17 cellular contexts compared by ENCODE assay signal in genomic region chr2:187527262-187527661, GRCh38. TPM values are rescaled to one million over a fixed set of nuclear protein-coding genes. Genes with fewer than 3 reads are reported as not detected.
DNase-seq lines count a peak whose midpoint lies in the region; ATAC-seq and TF ChIP-seq lines count a peak whose summit lies in the region.
"Had no signal": no experiment of that assay in that cellular context is flagged by ENCODE, and none has a peak within 500 bp of the region (broad histone marks: within the 10 kb centered on the region; RNA-seq: fewer than 3 reads in every experiment).

No MANE protein-coding gene starts in this region.

- H3K4me1 Mint-ChIP-seq in endothelial cell (ENCODE audit: unreplicated experiment): peaks cover 42% of the 10 kb centered on the region
- H3K4me1 Mint-ChIP-seq: activated B cell treated with CpG ODN at 0.5 μM for 24 hours; CD4-positive, alpha-beta memory T cell; central memory CD8-positive, alpha-beta T cell had no signal

- H3K36me3 Mint-ChIP-seq in endothelial cell (ENCODE audit: low read depth, unreplicated experiment): peaks cover 53% of the 10 kb centered on the region
- H3K36me3 Mint-ChIP-seq: CD4-positive, alpha-beta memory T cell had no signal

- peak overlapping the region; percentile 17 for H3K4me3 Mint-ChIP-seq in endothelial cell (ENCODE audit: unreplicated experiment)
- H3K4me3 Mint-ChIP-seq: activated B cell treated with CpG ODN at 0.5 μM for 24 hours; activated T-cell treated with anti-CD3 and anti-CD28 coated beads, Interleukin-2, amount 50 U/mL, for 24 hours; CD4-positive, alpha-beta memory T cell; central memory CD8-positive, alpha-beta T cell had no signal

- no peaks in the 10 kb centered on the region for H3K9me3 Mint-ChIP-seq in endothelial cell (ENCODE audit: unreplicated experiment)
- H3K9me3 Mint-ChIP-seq: activated B cell treated with CpG ODN at 0.5 μM for 24 hours; activated T-cell treated with anti-CD3 and anti-CD28 coated beads, Interleukin-2, amount 50 U/mL, for 24 hours; CD4-positive, alpha-beta memory T cell had no signal

- H3K27me3 Mint-ChIP-seq in endothelial cell (ENCODE audit: unreplicated experiment): peaks cover 4% of the 10 kb centered on the region
- H3K27me3 Mint-ChIP-seq: activated B cell treated with CpG ODN at 0.5 μM for 24 hours; CD4-positive, alpha-beta memory T cell; central memory CD8-positive, alpha-beta T cell had no signal

- no peak overlapping the region for H3K4me3 ChIP-seq in AG10803 (ENCODE audit: low read length)
- H3K4me3 ChIP-seq: lung, Peyer's patch, psoas muscle had no signal

- no peak for TF ChIP-seq CTCF in AG10803 (conservative IDR thresholded peaks at IDR 0.05; ENCODE audit: low read length)
- TF ChIP-seq CTCF in endothelial cell (IDR thresholded peaks at IDR 0.05; ENCODE audit: unreplicated experiment): no peak

- no peak for ATAC-seq in HG03432 (IDR thresholded peaks at IDR 0.05; ENCODE audit: unreplicated experiment)
- ATAC-seq: psoas muscle had no signal

- peak overlapping the region; percentile 84 for H3K27ac Mint-ChIP-seq in endothelial cell (ENCODE audit: unreplicated experiment)
- H3K27ac Mint-ChIP-seq: activated B cell treated with CpG ODN at 0.5 μM for 24 hours; activated T-cell treated with anti-CD3 and anti-CD28 coated beads, Interleukin-2, amount 50 U/mL, for 24 hours; CD4-positive, alpha-beta memory T cell had no signal

- DNase-seq in AG10803 (ENCODE audit: low read depth) (peak; percentile 79), NCI-H69 (lab: John Stamatoyannopoulos, UW) (peak; percentile 46), endothelial cell (ENCODE audit: low spot score) (no peak), myocyte (ENCODE audit: low read depth) (peak; percentile 48), NCI-H1417 (lab: John Stamatoyannopoulos, UW) (no peak), Kasumi-1 (lab: John Stamatoyannopoulos, UW) (no peak), retina (no peak)
- DNase-seq: activated B cell treated with CpG ODN at 0.5 μM for 24 hours; activated T-cell treated with anti-CD3 and anti-CD28 coated beads, Interleukin-2, amount 50 U/mL, for 24 hours; CD4-positive, alpha-beta memory T cell; Karpas-422; Peyer's patch; psoas muscle; trophoblast cell had no signal

RNA-seq across cellular contexts. Expression of gene TFPI, which starts 27.0 kb away (rescaled TPM):
- total RNA-seq in endothelial cell (ENCODE audit: unreplicated experiment): 735 TPM
- total RNA-seq in myocyte: 151 and 170 TPM in 2 replicates
- 24.9 TPM for polyA plus RNA-seq in myocyte (2012)
- total RNA-seq: activated B cell treated with CpG ODN at 0.5 μM for 24 hours; CD4-positive, alpha-beta memory T cell had no signal
- polyA plus RNA-seq: CD4-positive, alpha-beta memory T cell had no signal

Comparison
In these comparisons a context has a peak if more than half of its experiments do, and no peak if none do; other contexts are left out.
1. DNase-seq: peak in AG10803 (single experiment), NCI-H69 (single experiment) and myocyte (single experiment); none in endothelial cell (single experiment), NCI-H1417 (0 of 3), Kasumi-1 (0 of 2) and retina (single experiment).